In genomic region chr9:121199921-121200320, GRCh38 we compare ENCODE assay signal across 8 cellular contexts. TPM values are rescaled to one million over a fixed set of nuclear protein-coding genes. Genes with fewer than 3 reads are reported as not detected.
A peak's percentile ranks its signal among the peaks of the same experiment; 100 is the strongest.
DNase-seq lines count a peak whose midpoint lies in the region; ATAC-seq and TF ChIP-seq lines count a peak whose summit lies in the region.

No MANE protein-coding gene starts in this region.

- TF ChIP-seq POLR2A in heart left ventricle (IDR thresholded peaks at IDR 0.05) = no peak

- H3K9ac ChIP-seq in liver (ENCODE audit: low read depth in 1 of 2, low read length in 2 of 2) = peak overlapping the region; percentile 39 to 82

- H3K27ac Mint-ChIP-seq in activated T-helper 2 cell treated with anti-CD3 and anti-CD28 coated beads, Interferon-gamma antibody, Interleukin-2, Interleukin-4, amounts not matched to agents 10 μg/mL and 5 μg/mL and 100 μg/mL, durations not matched to agents 14 hours and 24 hours and 36 hours = peak overlapping the region; percentile 67

- H3K36me3 ChIP-seq in heart left ventricle (no peaks in the 10 kb centered on the region), liver (ENCODE audit: control insufficient read depth in 4 of 4, insufficient read depth in 3 of 4, low read depth in 1 of 4, low read length in 3 of 4) (no peaks in the 10 kb centered on the region), upper lobe of right lung (no peaks in the 10 kb centered on the region)

- peaks cover 8 to 64% (median 59%) of the 10 kb centered on the region in 12 donors for H3K4me1 ChIP-seq in heart left ventricle
- peaks cover 6 to 52% (median 38%) of the 10 kb centered on the region in 4 donors for H3K4me1 ChIP-seq in liver (ENCODE audit: control insufficient read depth in 4 of 4, insufficient read depth in 4 of 4, low read length in 3 of 4)
- H3K4me1 ChIP-seq in upper lobe of right lung = peaks cover 56% of the 10 kb centered on the region

- DNase-seq in heart left ventricle (no peak), Right ventricle myocardium superior (no peak), upper lobe of right lung (no peak), hepatic stellate cell (ENCODE audit: low spot score) (no peak)
- DNase-seq in activated T-helper 2 cell treated with anti-CD3 and anti-CD28 coated beads, Interferon-gamma antibody, Interleukin-2, Interleukin-4, amounts not matched to agents 10 μg/mL and 5 μg/mL and 100 μg/mL, durations not matched to agents 14 hours and 24 hours and 36 hours (ENCODE audit: low spot score) = no peak

- ATAC-seq in heart left ventricle (no peak), Right ventricle myocardium superior (ENCODE audit: poor library complexity) (no peak), upper lobe of right lung (no peak), HG03442 (IDR thresholded peaks at IDR 0.05; ENCODE audit: unreplicated experiment) (no peak), GM18511 (IDR thresholded peaks at IDR 0.05; ENCODE audit: unreplicated experiment) (no peak)

- H3K4me3 Mint-ChIP-seq in activated T-helper 2 cell treated with anti-CD3 and anti-CD28 coated beads, Interferon-gamma antibody, Interleukin-2, Interleukin-4, amounts not matched to agents 10 μg/mL and 5 μg/mL and 100 μg/mL, durations not matched to agents 14 hours and 24 hours and 36 hours (ENCODE audit: low read depth) = peak overlapping the region; percentile 96

- H3K36me3 Mint-ChIP-seq in activated T-helper 2 cell treated with anti-CD3 and anti-CD28 coated beads, Interferon-gamma antibody, Interleukin-2, Interleukin-4, amounts not matched to agents 10 μg/mL and 5 μg/mL and 100 μg/mL, durations not matched to agents 14 hours and 24 hours and 36 hours (ENCODE audit: low read depth) = peaks cover 36% of the 10 kb centered on the region

- H3K4me3 ChIP-seq in heart left ventricle (peak overlapping the region in 10 of 12 donors; percentile 79 to 96 (median 90)), liver (ENCODE audit: low read depth in 1 of 3, low read length in 3 of 3) (peak overlapping the region; percentile 71 to 100 (median 96)), upper lobe of right lung (peak overlapping the region; percentile 88)

- H3K9me3 Mint-ChIP-seq in activated T-helper 2 cell treated with anti-CD3 and anti-CD28 coated beads, Interferon-gamma antibody, Interleukin-2, Interleukin-4, amounts not matched to agents 10 μg/mL and 5 μg/mL and 100 μg/mL, durations not matched to agents 14 hours and 24 hours and 36 hours = no peaks in the 10 kb centered on the region

- H3K27ac ChIP-seq in heart left ventricle (peak overlapping the region in 2 of 12 donors; percentile 36 to 96), liver (ENCODE audit: low read depth in 1 of 2, low read length in 2 of 2) (no peak overlapping the region), upper lobe of right lung (peak overlapping the region; percentile 93)

- H3K27me3 Mint-ChIP-seq in activated T-helper 2 cell treated with anti-CD3 and anti-CD28 coated beads, Interferon-gamma antibody, Interleukin-2, Interleukin-4, amounts not matched to agents 10 μg/mL and 5 μg/mL and 100 μg/mL, durations not matched to agents 14 hours and 24 hours and 36 hours (ENCODE audit: low read depth) = no peaks in the 10 kb centered on the region

- WGBS in heart left ventricle, 4 donors = 14 to 19% (median 16%) methylated on average over 2 of the region's 2 CpGs
- 10% methylated on average over 2 of the region's 2 CpGs for WGBS in liver

- peaks cover 59% of the 10 kb centered on the region for H3K4me1 Mint-ChIP-seq in activated T-helper 2 cell treated with anti-CD3 and anti-CD28 coated beads, Interferon-gamma antibody, Interleukin-2, Interleukin-4, amounts not matched to agents 10 μg/mL and 5 μg/mL and 100 μg/mL, durations not matched to agents 14 hours and 24 hours and 36 hours (ENCODE audit: low read depth)

- intact Hi-C loops in heart left ventricle (cut with DNase I) (no loop called here), Right ventricle myocardium superior (cut with DNase I) (no loop called here), upper lobe of right lung (cut with DNase I) (no loop called here)
- intact Hi-C loops in activated T-helper 2 cell treated with anti-CD3 and anti-CD28 coated beads, Interferon-gamma antibody, Interleukin-2, Interleukin-4, amounts not matched to agents 10 μg/mL and 5 μg/mL and 100 μg/mL, durations not matched to agents 14 hours and 24 hours and 36 hours (cut with micrococcal nuclease) = loop anchor here (2.0 to 10.0 kb wide), 5 partner anchors 13 to 355 kb away; partner anchors contain the start of gene PSMD5

- H3K27me3 ChIP-seq in heart left ventricle (no peaks in the 10 kb centered on the region), liver (ENCODE audit: control insufficient read depth in 4 of 4, insufficient read depth in 4 of 4, low read length in 3 of 4) (no peaks in the 10 kb centered on the region), upper lobe of right lung (no peaks in the 10 kb centered on the region)

- no peak for TF ChIP-seq CTCF in heart left ventricle (IDR thresholded peaks at IDR 0.05)
- no peak for TF ChIP-seq CTCF in liver (IDR thresholded peaks at IDR 0.05; ENCODE audit: low read depth, low read length, missing input control)
- no peak for TF ChIP-seq CTCF in upper lobe of right lung (IDR thresholded peaks at IDR 0.05)

- H3K9me3 ChIP-seq in heart left ventricle (no peaks in the 10 kb centered on the region), liver (ENCODE audit: control insufficient read depth in 4 of 4, low read length in 3 of 4) (no peaks in the 10 kb centered on the region), upper lobe of right lung (no peaks in the 10 kb centered on the region)

- no peak for TF ChIP-seq RAD21 in liver (IDR thresholded peaks at IDR 0.05)

TF ChIP-seq in liver, 16 proteins besides CTCF, POLR2A, EP300 and RAD21 (continues in another document):
- TF ChIP-seq RXRA (IDR thresholded peaks at IDR 0.05) (no peak), MAX (IDR thresholded peaks at IDR 0.05) (no peak), ATF3 (IDR thresholded peaks at IDR 0.05) (no peak), NR2F2 (IDR thresholded peaks at IDR 0.05) (no peak), GABPA (IDR thresholded peaks at IDR 0.05 in 1 of 2, conservative IDR thresholded peaks at IDR 0.05 in 1 of 2) (no peak), YY1 (IDR thresholded peaks at IDR 0.05) (no peak), JUND (IDR thresholded peaks at IDR 0.05) (no peak), FOXA1 (IDR thresholded peaks at IDR 0.05) (no peak), HNF4A (conservative IDR thresholded peaks at IDR 0.05) (no peak), FOXA2 (IDR thresholded peaks at IDR 0.05) (no peak), HNF4G (IDR thresholded peaks at IDR 0.05) (no peak), SP1 (IDR thresholded peaks at IDR 0.05) (no peak), ZBTB33 (IDR thresholded peaks at IDR 0.05) (no peak), EGR1 (IDR thresholded peaks at IDR 0.05; ENCODE audit: low read depth in 2 of 2) (no peak)

RNA-seq across cellular contexts. Expression of gene RAB14, which starts 1.7 kb away (rescaled TPM):
- total RNA-seq in heart left ventricle (10 to 100 TPM; 23.9 to 66.9 (median 51.7) TPM), Right ventricle myocardium superior (53.3 TPM), liver (10 to 100 TPM; 30.2 to 42.8 TPM), upper lobe of right lung (104 TPM)
- polyA plus RNA-seq in heart left ventricle (10 to 100 TPM; 15.8 to 37.0 TPM), liver (10 to 100 TPM; 25.9 to 48.2 TPM)
- total RNA-seq in activated T-helper 2 cell treated with anti-CD3 and anti-CD28 coated beads, Interferon-gamma antibody, Interleukin-2, Interleukin-4, amounts not matched to agents 10 μg/mL and 5 μg/mL and 100 μg/mL, durations not matched to agents 14 hours and 24 hours and 36 hours = 62.0 and 63.2 TPM in 2 replicates
